Comparison of ENCODE assay signal across 18 cellular contexts in the genomic region with DNA sequence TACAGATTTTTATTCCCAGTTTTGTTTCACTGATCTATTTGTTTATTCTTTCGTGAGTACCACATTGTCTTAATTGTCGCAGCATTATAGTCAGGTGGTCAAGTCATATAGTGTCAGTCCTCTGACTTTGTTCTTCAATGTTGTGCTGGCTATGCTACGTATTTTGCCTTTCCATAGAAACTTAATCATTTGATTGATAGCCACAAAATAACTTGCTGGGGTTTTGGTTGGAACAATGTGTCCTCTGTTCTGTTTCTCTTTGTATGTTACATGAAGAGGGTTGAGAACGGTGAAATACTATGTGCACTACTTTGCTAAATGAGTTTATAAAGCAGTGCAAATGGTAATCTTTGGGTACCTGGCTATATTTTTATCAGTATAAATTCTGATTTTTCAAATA.
DNase-seq lines count a peak whose midpoint lies in the region; FAIRE-seq and TF ChIP-seq lines count a peak whose summit lies in the region.
"Had no signal": no experiment of that assay in that cellular context is flagged by ENCODE, and none has a peak within 500 bp of the region (broad histone marks: within the 10 kb centered on the region; RNA-seq: fewer than 3 reads in every experiment).

No MANE protein-coding gene starts in this region.

- H3K36me3 ChIP-seq in suprapubic skin (peaks cover 29% of the 10 kb centered on the region), small intestine (ENCODE audit: control insufficient read depth in 2 of 2, insufficient read depth in 2 of 2, low read length in 2 of 2) (peaks cover 3 to 7% of the 10 kb centered on the region in 2 donors)

- no peak for TF ChIP-seq CTCF in D721Med (IDR thresholded peaks at IDR 0.05; ENCODE audit: insufficient read depth, missing control alignments)
- TF ChIP-seq CTCF in suprapubic skin (IDR thresholded peaks at IDR 0.05) = no peak

- H3K4me1 ChIP-seq in suprapubic skin (no peaks in the 10 kb centered on the region), small intestine (ENCODE audit: control insufficient read depth in 2 of 2, insufficient read depth in 1 of 2, low read depth in 1 of 2, low read length in 1 of 2) (no peaks in the 10 kb centered on the region)

- peaks cover 8% of the 10 kb centered on the region for H3K9me3 ChIP-seq in suprapubic skin
- no peaks in the 10 kb centered on the region for H3K9me3 ChIP-seq in small intestine (ENCODE audit: control insufficient read depth, low read depth)

- H3K4me3 ChIP-seq in suprapubic skin = no peak overlapping the region
- no peak overlapping the region for H3K4me3 ChIP-seq in small intestine (ENCODE audit: low read depth in 1 of 2, low read length in 2 of 2)
- H3K4me3 ChIP-seq: GM23338 had no signal

- FAIRE-seq in D721Med (lab: Jason Lieb, UNC) (peak; percentile 46), small intestine (lab: Jason Lieb, UNC) (no peak)
- FAIRE-seq: G401.6 had no signal

- H3K27me3 ChIP-seq in suprapubic skin (no peaks in the 10 kb centered on the region), small intestine (ENCODE audit: control insufficient read depth in 2 of 2, insufficient read depth in 2 of 2, low read length in 2 of 2) (no peaks in the 10 kb centered on the region)

- TF ChIP-seq EP300 in suprapubic skin (IDR thresholded peaks at IDR 0.05) = no peak

- no peak for DNase-seq in D721Med (ENCODE audit: insufficient read length, low spot score)
- DNase-seq in midbrain (lab: John Stamatoyannopoulos, UW) = peak; percentile 25
- no peak for DNase-seq in suprapubic skin (ENCODE audit: low spot score in 2 of 2)
- no peak for DNase-seq in small intestine
- no peak for DNase-seq in COLO668 (lab: John Stamatoyannopoulos, UW; ENCODE audit: unreplicated experiment)
- DNase-seq: C1 segment of cervical spinal cord, COR-L47, HCEC 1CT, NCI-H1417, NCI-H187 treated with DMSO at 0.1 percent for 48 hours, NCI-H2227 treated with DMSO at 0.1 percent for 48 hours, NCI-H524, SIG-M5 had no signal

- H3K27ac ChIP-seq in cingulate gyrus (ENCODE audit: low read depth, low read length) = peak overlapping the region; percentile 2
- peak overlapping the region; percentile 42 for H3K27ac ChIP-seq in temporal lobe (ENCODE audit: low read depth, low read length)
- no peak overlapping the region for H3K27ac ChIP-seq in suprapubic skin
- no peak overlapping the region for H3K27ac ChIP-seq in small intestine (ENCODE audit: low read depth in 1 of 2, low read length in 1 of 2)
- H3K27ac ChIP-seq: KMS-11 had no signal

- 79% methylated on average over 4 of the region's 4 CpGs for WGBS in suprapubic skin
- 93 to 99% (median 99%) methylated on average over 4 of the region's 4 CpGs for WGBS in small intestine, 3 donors

- TF ChIP-seq POLR2A in suprapubic skin (IDR thresholded peaks at IDR 0.05) = no peak

Comparison
In these comparisons a context has a peak if more than half of its experiments do, and no peak if none do; other contexts are left out.
1. H3K27ac ChIP-seq: peak in cingulate gyrus (single experiment) and temporal lobe (single experiment); none in suprapubic skin (single experiment) and small intestine (0 of 2).